Comparison of ENCODE assay signal across 8 cellular contexts in the genomic region with DNA sequence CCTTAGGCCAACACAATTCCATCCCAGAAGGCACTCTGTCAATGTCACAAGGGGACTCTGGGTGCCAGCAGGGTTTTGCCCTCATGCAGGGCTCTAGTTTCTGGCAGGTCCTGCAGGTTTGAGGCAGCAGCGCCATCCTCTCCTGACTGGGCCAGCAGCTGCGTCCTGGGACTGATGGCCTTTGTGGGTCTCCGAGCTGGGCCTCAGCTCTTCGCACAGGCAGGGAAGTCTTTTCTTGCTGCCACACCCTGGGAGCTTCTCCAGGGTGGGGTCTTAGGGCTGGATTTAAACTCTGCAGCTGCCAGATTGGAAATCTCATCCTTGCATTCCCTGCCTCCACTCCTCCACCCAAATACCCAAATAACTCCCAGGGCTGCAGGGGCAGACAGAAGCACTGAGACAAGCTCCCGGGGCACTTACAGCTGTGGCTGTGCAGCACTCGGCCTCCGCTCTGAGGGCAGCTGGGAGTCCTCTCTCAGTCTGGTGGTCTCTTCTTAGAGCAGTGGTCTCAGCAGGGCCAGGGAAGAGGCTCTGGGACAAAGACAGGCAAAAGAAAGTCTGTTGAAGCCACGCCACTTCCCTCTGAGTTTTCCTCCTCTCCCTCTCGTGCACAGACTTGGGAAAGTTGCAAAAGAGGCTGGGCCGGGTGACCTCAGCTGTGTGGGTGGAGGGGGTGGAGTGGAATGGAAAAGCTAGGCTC. TPM values are rescaled to one million over a fixed set of nuclear protein-coding genes. Genes with fewer than 3 reads are reported as not detected.
DNase-seq lines count a peak whose midpoint lies in the region; ATAC-seq and TF ChIP-seq lines count a peak whose summit lies in the region.

A gene with protein sequence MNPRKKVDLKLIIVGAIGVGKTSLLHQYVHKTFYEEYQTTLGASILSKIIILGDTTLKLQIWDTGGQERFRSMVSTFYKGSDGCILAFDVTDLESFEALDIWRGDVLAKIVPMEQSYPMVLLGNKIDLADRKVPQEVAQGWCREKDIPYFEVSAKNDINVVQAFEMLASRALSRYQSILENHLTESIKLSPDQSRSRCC (minus strand): TSS at position 563 of the 700 bp plus-strand sequence. CDS start 9,260 bp downstream, outside the sequence.

- H3K27ac Mint-ChIP-seq in activated T-helper 17 cell treated with anti-CD3 and anti-CD28 coated beads, Interleukin-2, amount 50 U/mL, for 72 hours = peak within 1 kb of the TSS; percentile 47

- no peaks in the 10 kb centered on the region for H3K36me3 Mint-ChIP-seq in activated T-helper 17 cell treated with anti-CD3 and anti-CD28 coated beads, Interleukin-2, amount 50 U/mL, for 72 hours (ENCODE audit: low read depth)

- peaks cover 20% of the 10 kb centered on the region for H3K79me2 ChIP-seq in GM23248 (ENCODE audit: insufficient read depth)

- DNase-seq in GM23248 (peak; percentile 92), left cardiac atrium (peak; percentile 80), sigmoid colon (peak; percentile 85), SJCRH30 (no peak), cerebellar nuclear complex (lab: John Stamatoyannopoulos, UW) (no peak), SHP77 (lab: John Stamatoyannopoulos, UW) (no peak)
- DNase-seq in activated effector memory CD4-positive, alpha-beta T cell treated with anti-CD3 and anti-CD28 coated beads, Interleukin-2, amount 50 U/mL, for 16 hours = no peak

- peaks cover 40% of the 10 kb centered on the region for H3K4me1 ChIP-seq in GM23248 (ENCODE audit: insufficient read depth)
- peaks cover 0 to 33% (median 32%) of the 10 kb centered on the region in 4 donors for H3K4me1 ChIP-seq in sigmoid colon
- H3K4me1 ChIP-seq in SJCRH30 = no peaks in the 10 kb centered on the region

- ATAC-seq in activated T-helper 17 cell treated with anti-CD3 and anti-CD28 coated beads, Interleukin-2, amount 50 U/mL, for 72 hours (replicated peaks) = no peak
- ATAC-seq in left cardiac atrium = peak; percentile 66 to 76

- no peak for TF ChIP-seq POLR2A in sigmoid colon (IDR thresholded peaks at IDR 0.05)

- TF ChIP-seq CTCF in sigmoid colon (IDR thresholded peaks at IDR 0.05) = no peak

- peaks cover 14% of the 10 kb centered on the region for H3K27me3 Mint-ChIP-seq in activated T-helper 17 cell treated with anti-CD3 and anti-CD28 coated beads, Interleukin-2, amount 50 U/mL, for 72 hours

- peak within 1 kb of the TSS; percentile 81 for H2AFZ ChIP-seq in GM23248

- WGBS in GM23248 (ENCODE audit: low coverage in 1 of 2, low lambda C conversion rate in 2 of 2, missing lambda C conversion rate in 2 of 2), 2 experiments = 6 to 8% methylated on average over 10 of the region's 10 CpGs
- 60 to 64% methylated on average over 10 of the region's 10 CpGs for WGBS in sigmoid colon, 2 donors

- no peaks in the 10 kb centered on the region for H3K9me2 ChIP-seq in GM23248 (ENCODE audit: insufficient read depth)

- H3K4me3 Mint-ChIP-seq in activated T-helper 17 cell treated with anti-CD3 and anti-CD28 coated beads, Interleukin-2, amount 50 U/mL, for 72 hours = no peak within 1 kb of the TSS

- TF ChIP-seq EP300 in sigmoid colon (IDR thresholded peaks at IDR 0.05) = no peak

- H3K4me2 ChIP-seq in GM23248 (ENCODE audit: unreplicated experiment) = peak within 1 kb of the TSS; percentile 83

- in situ Hi-C loops in GM23248 (cut with MboI) = no loop called here

- H4K20me1 ChIP-seq in GM23248 (ENCODE audit: insufficient read depth) = no peaks in the 10 kb centered on the region

- intact Hi-C loops in left cardiac atrium (cut with DNase I) (no loop called here), sigmoid colon (cut with DNase I) (no loop called here)

- H3K36me3 ChIP-seq in GM23248 (ENCODE audit: low read depth) = no peaks in the 10 kb centered on the region
- H3K36me3 ChIP-seq in sigmoid colon = no peaks in the 10 kb centered on the region
- no peaks in the 10 kb centered on the region for H3K36me3 ChIP-seq in SJCRH30

- H3K9ac ChIP-seq in GM23248 = peak within 1 kb of the TSS; percentile 80

- H3K9me3 ChIP-seq in GM23248 (ENCODE audit: low read depth) = no peaks in the 10 kb centered on the region
- H3K9me3 ChIP-seq in sigmoid colon = no peaks in the 10 kb centered on the region
- no peaks in the 10 kb centered on the region for H3K9me3 ChIP-seq in SJCRH30 (replicated peaks)

- no peaks in the 10 kb centered on the region for H3K9me3 Mint-ChIP-seq in activated T-helper 17 cell treated with anti-CD3 and anti-CD28 coated beads, Interleukin-2, amount 50 U/mL, for 72 hours

- H3K4me3 ChIP-seq in GM23248 (peak within 1 kb of the TSS; percentile 67), sigmoid colon (peak within 1 kb of the TSS in 3 of 4 donors; percentile 27 to 37 (median 36)), SJCRH30 (no peak within 1 kb of the TSS)

- H3K4me1 Mint-ChIP-seq in activated T-helper 17 cell treated with anti-CD3 and anti-CD28 coated beads, Interleukin-2, amount 50 U/mL, for 72 hours = peaks cover 8% of the 10 kb centered on the region

- H3F3A ChIP-seq in GM23248 (ENCODE audit: insufficient read depth) = peaks cover 29% of the 10 kb centered on the region

- peak within 1 kb of the TSS; percentile 92 for H3K27ac ChIP-seq in GM23248
- peak within 1 kb of the TSS; percentile 63 to 74 (median 67) for H3K27ac ChIP-seq in sigmoid colon
- H3K27ac ChIP-seq in SJCRH30 = no peak within 1 kb of the TSS

- H3K27me3 ChIP-seq in GM23248 (replicated peaks; ENCODE audit: insufficient read depth) (no peaks in the 10 kb centered on the region), sigmoid colon (no peaks in the 10 kb centered on the region), SJCRH30 (no peaks in the 10 kb centered on the region)

RNA-seq across cellular contexts. Expression of the gene that starts here (rescaled TPM):
- 2.8 and 7.1 TPM in 2 replicates for total RNA-seq in GM23248 (2014; rRNA removed; shearing (Covaris generic))
- polyA plus RNA-seq in GM23248 (2016; fragmentation: Nextera tagmentation; extraction: Ambion mirVana) (7.6 and 7.7 TPM in 2 replicates), sigmoid colon (1 to 10 TPM in 2 of 3 donors, under 1 TPM in 1; 0.69 to 2.1 (median 1.2) TPM)
- not detected for total RNA-seq in activated T-helper 17 cell treated with anti-CD3 and anti-CD28 coated beads, Interleukin-2, amount 50 U/mL, for 72 hours
- total RNA-seq in left cardiac atrium (1 to 10 TPM; 2.4 to 4.5 TPM), sigmoid colon (1 to 10 TPM in 3 of 4 donors, under 1 TPM in 1; 0.27 to 5.3 (median 2.0) TPM)
- total RNA-seq in SJCRH30 (2014; rRNA removed; shearing (Covaris generic)) = not detected in 2 replicates

Comparison
In these comparisons a context has a peak if more than half of its experiments do, and no peak if none do; other contexts are left out.
1. DNase-seq: peak in GM23248 (single experiment), left cardiac atrium (single experiment) and sigmoid colon (single experiment); none in SJCRH30 (0 of 2), cerebellar nuclear complex (0 of 2), activated effector memory CD4-positive, alpha-beta T cell treated with anti-CD3 and anti-CD28 coated beads, Interleukin-2, amount 50 U/mL, for 16 hours (single experiment) and SHP77 (0 of 2).